Comparison of ENCODE assay signal across 18 cellular contexts in genomic region chr5:181098642-181099452, GRCh38. TPM values are rescaled to one million over a fixed set of nuclear protein-coding genes. Genes with fewer than 3 reads are reported as not detected.
DNase-seq lines count a peak whose midpoint lies in the region; ATAC-seq and TF ChIP-seq lines count a peak whose summit lies in the region.
"Had no signal": no experiment of that assay in that cellular context is flagged by ENCODE, and none has a peak within 500 bp of the region (broad histone marks: within the 10 kb centered on the region; RNA-seq: fewer than 3 reads in every experiment).

No MANE protein-coding gene starts in this region.

- no peaks in the 10 kb centered on the region for H3K9me3 ChIP-seq in CD4-positive, CD25-positive, alpha-beta regulatory T cell (ENCODE audit: control insufficient read depth in 2 of 2, low read length in 2 of 2)
- H3K9me3 ChIP-seq in HUES6 (ENCODE audit: control insufficient read depth, insufficient read depth, low read depth, low read length) (no peaks in the 10 kb centered on the region), breast epithelium (no peaks in the 10 kb centered on the region)
- H3K9me3 ChIP-seq: left lung had no signal

- no peak for ATAC-seq in CD4-positive, CD25-positive, alpha-beta regulatory T cell (ENCODE audit: low read depth in 2 of 2)
- no peak for ATAC-seq in GM21825 (IDR thresholded peaks at IDR 0.05; ENCODE audit: unreplicated experiment)

- DNase-seq in CD4-positive, CD25-positive, alpha-beta regulatory T cell = no peak
- peak; percentile 36 for DNase-seq in cerebellar cortex (ENCODE audit: low spot score)
- no peak for DNase-seq in stimulated activated CD4-positive, alpha-beta T cell treated with anti-CD3 and anti-CD28 coated beads, Interleukin-4, amount 100 ng/mL, for 4 hours
- no peak for DNase-seq in breast epithelium (ENCODE audit: low spot score in 2 of 2)
- DNase-seq in posterior vena cava (ENCODE audit: low spot score) = no peak
- DNase-seq: activated CD8-positive, alpha-beta memory T cell treated with anti-CD3 and anti-CD28 coated beads for 24 hours; activated naive CD4-positive, alpha-beta T cell treated with anti-CD3 and anti-CD28 coated beads, Interleukin-2, amount 10 ng/mL, durations not matched to agents 7 days and 5 days; hippocampal formation; left lung; NCI-H1092; NCI-H2227 treated with DMSO at 0.1 percent for 48 hours; SHP77 treated with DMSO at 0.1 percent for 48 hours had no signal

- no peak for TF ChIP-seq POLR2A in breast epithelium (IDR thresholded peaks at IDR 0.05)

- H3K4me3 Mint-ChIP-seq in CD4-positive, CD25-positive, alpha-beta regulatory T cell = peak overlapping the region in 3 of 4 donors; percentile 46 to 68 (median 50)
- H3K4me3 Mint-ChIP-seq: activated naive CD4-positive, alpha-beta T cell treated with anti-CD3 and anti-CD28 coated beads, Interleukin-2, amount 10 ng/mL, durations not matched to agents 7 days and 5 days had no signal

- peak overlapping the region in 1 of 3 donors; percentile 56 for H3K27ac Mint-ChIP-seq in CD4-positive, CD25-positive, alpha-beta regulatory T cell

- H3K9ac ChIP-seq in HUES6 (ENCODE audit: low read length) = no peak overlapping the region
- H3K9ac ChIP-seq: BLaER1 treated with 17β-estradiol and CSF1 and Interleukin-3, amounts not matched to agents 10 nM and 100 nM had no signal

- H3K36me3 Mint-ChIP-seq in CD4-positive, CD25-positive, alpha-beta regulatory T cell = no peaks in the 10 kb centered on the region

- H3K27ac ChIP-seq in 22Rv1 (peak overlapping the region; percentile 52), HUES6 (ENCODE audit: low read depth, low read length) (no peak overlapping the region), breast epithelium (no peak overlapping the region)
- H3K27ac ChIP-seq in CD4-positive, CD25-positive, alpha-beta regulatory T cell (ENCODE audit: insufficient read depth, low read length, poor library complexity, severe bottlenecking) = no peak overlapping the region
- H3K27ac ChIP-seq: BLaER1 treated with 17β-estradiol and CSF1 and Interleukin-3, amounts not matched to agents 10 nM and 100 nM; left lung had no signal

- H3K9me3 Mint-ChIP-seq in CD4-positive, CD25-positive, alpha-beta regulatory T cell = no peaks in the 10 kb centered on the region
- H3K9me3 Mint-ChIP-seq: activated naive CD4-positive, alpha-beta T cell treated with anti-CD3 and anti-CD28 coated beads, Interleukin-2, amount 10 ng/mL, durations not matched to agents 7 days and 5 days had no signal

- peaks cover 0 to 17% (median 0%) of the 10 kb centered on the region in 4 donors for H3K4me1 Mint-ChIP-seq in CD4-positive, CD25-positive, alpha-beta regulatory T cell

- peaks cover 30% of the 10 kb centered on the region for H3K27me3 Mint-ChIP-seq in CD4-positive, CD25-positive, alpha-beta regulatory T cell

- peaks cover 10% of the 10 kb centered on the region for H3K27me3 ChIP-seq in CD4-positive, CD25-positive, alpha-beta regulatory T cell (ENCODE audit: control insufficient read depth, insufficient read depth, low read length)
- H3K27me3 ChIP-seq in HUES6 (ENCODE audit: control insufficient read depth, insufficient read depth, low read length) (peaks cover 20% of the 10 kb centered on the region), breast epithelium (peaks cover 2 to 19% of the 10 kb centered on the region in 2 donors)

- no peak for TF ChIP-seq CTCF in 22Rv1 (IDR thresholded peaks at IDR 0.05)
- TF ChIP-seq CTCF in breast epithelium (IDR thresholded peaks at IDR 0.05) = no peak

- H3K4me1 ChIP-seq in CD4-positive, CD25-positive, alpha-beta regulatory T cell (ENCODE audit: control insufficient read depth, insufficient read depth, low read length, poor library complexity, severe bottlenecking) = no peaks in the 10 kb centered on the region
- H3K4me1 ChIP-seq in HUES6 (ENCODE audit: control insufficient read depth, insufficient read depth, low read length) = no peaks in the 10 kb centered on the region
- H3K4me1 ChIP-seq in breast epithelium = no peaks in the 10 kb centered on the region
- H3K4me1 ChIP-seq: left lung had no signal

- intact Hi-C loops in breast epithelium (cut with DNase I; ENCODE audit: low total_unique reads) (no loop called here), posterior vena cava (cut with DNase I) (no loop called here)

- H3K4me3 ChIP-seq in CD4-positive, CD25-positive, alpha-beta regulatory T cell (ENCODE audit: low read depth, low read length) = no peak overlapping the region
- H3K4me3 ChIP-seq in HUES6 (ENCODE audit: low read depth, low read length) (peak overlapping the region; percentile 44), breast epithelium (no peak overlapping the region)
- H3K4me3 ChIP-seq: BLaER1 treated with 17β-estradiol and CSF1 and Interleukin-3, amounts not matched to agents 10 nM and 100 nM; left lung had no signal

- no peaks in the 10 kb centered on the region for H3K36me3 ChIP-seq in CD4-positive, CD25-positive, alpha-beta regulatory T cell (ENCODE audit: control insufficient read depth, insufficient read depth, low read length)
- no peaks in the 10 kb centered on the region for H3K36me3 ChIP-seq in HUES6 (ENCODE audit: control insufficient read depth, insufficient read depth, low read length)
- H3K36me3 ChIP-seq in breast epithelium = no peaks in the 10 kb centered on the region
- H3K36me3 ChIP-seq: BLaER1 treated with 17β-estradiol and CSF1 and Interleukin-3, amounts not matched to agents 10 nM and 100 nM; left lung had no signal

RNA-seq across cellular contexts. Expression of gene OR2V1, which starts 32.1 kb away (rescaled TPM):
- not detected for total RNA-seq in CD4-positive, CD25-positive, alpha-beta regulatory T cell
- not detected for polyA plus RNA-seq in CD4-positive, CD25-positive, alpha-beta regulatory T cell
- total RNA-seq in breast epithelium = not detected
- total RNA-seq in posterior vena cava = not detected
- total RNA-seq: HepG2, left lung, pulmonary artery endothelial cell had no signal
- polyA plus RNA-seq: HepG2 had no signal

RNA-seq across cellular contexts. Expression of gene OR2V2, which starts 48.5 kb away (rescaled TPM):
- not detected for total RNA-seq in CD4-positive, CD25-positive, alpha-beta regulatory T cell
- not detected for polyA plus RNA-seq in CD4-positive, CD25-positive, alpha-beta regulatory T cell
- total RNA-seq in breast epithelium (not detected), posterior vena cava (not detected)
- total RNA-seq: HepG2, left lung, pulmonary artery endothelial cell had no signal
- polyA plus RNA-seq: HepG2 had no signal

RNA-seq across cellular contexts. Expression of gene BTNL9, which starts 58.8 kb away (rescaled TPM):
- total RNA-seq in CD4-positive, CD25-positive, alpha-beta regulatory T cell = not detected
- polyA plus RNA-seq in CD4-positive, CD25-positive, alpha-beta regulatory T cell = not detected
- 100 to 1,000 TPM in 1 of 3 donors, 10 to 100 TPM in 2; 27.2 to 169 (median 94.6) TPM for total RNA-seq in breast epithelium
- 10 to 100 TPM; 13.4 to 22.6 TPM for total RNA-seq in posterior vena cava
- polyA plus RNA-seq: HepG2 had no signal

Comparison
In these comparisons a context has a peak if more than half of its experiments do, and no peak if none do; other contexts are left out.
1. RNA of gene BTNL9, which starts 58.8 kb away (total RNA-seq): 27.2 to 169 TPM in breast epithelium and 13.4 to 22.6 TPM in posterior vena cava; not detected in CD4-positive, CD25-positive, alpha-beta regulatory T cell (single experiment); every median in the first group is over 10 times any median in the second.